ENCODE assay signal across 23 cellular contexts in the genomic region with DNA sequence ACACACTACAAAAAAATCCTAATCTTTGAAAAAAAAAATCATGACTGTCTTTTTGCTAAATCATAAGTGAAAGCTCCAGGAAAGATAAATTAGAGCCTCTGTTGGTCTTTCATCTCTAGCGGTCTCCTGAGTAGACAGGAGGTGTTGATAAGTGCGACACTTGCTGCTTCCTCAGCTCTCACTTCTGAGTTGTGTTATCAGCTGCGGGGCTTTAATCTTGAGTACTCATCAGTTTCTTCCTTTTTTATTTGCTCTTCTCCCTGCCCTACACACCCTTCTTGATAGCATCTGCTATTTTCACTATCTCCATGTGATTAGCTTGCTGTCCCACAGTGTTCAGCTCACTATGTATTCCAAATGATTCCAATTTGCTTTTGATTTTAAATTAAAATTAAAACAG.
"Had no signal": no experiment of that assay in that cellular context is flagged by ENCODE, and none has a peak within 500 bp of the region (broad histone marks: within the 10 kb centered on the region; RNA-seq: fewer than 3 reads in every experiment).

No MANE protein-coding gene starts in this region.

- H3K4me3 ChIP-seq: colonic mucosa, lower lobe of right lung, prostate gland, right atrium auricular region, smooth muscle cell, testis, tibial artery had no signal

- H3K36me3 Mint-ChIP-seq: naive thymus-derived CD4-positive, alpha-beta T cell; stimulated activated memory B cell treated with anti-CD40 and anti-IgM and Interleukin-4, amounts not matched to agents 10 μg/mL and 1 μg/mL and 100 μg/mL, for 72 hours; type B pancreatic cell had no signal

- H3K27me3 Mint-ChIP-seq: dendritic cell treated with granulocyte-macrophage colony-stimulating factor and Interleukin-4, amounts not matched to agents 40 ng/mL and 50 ng/mL, for 4 days; naive thymus-derived CD4-positive, alpha-beta T cell; stimulated activated memory B cell treated with anti-CD40 and anti-IgM and Interleukin-4, amounts not matched to agents 10 μg/mL and 1 μg/mL and 100 μg/mL, for 72 hours; type B pancreatic cell had no signal

- DNase-seq: colonic mucosa; effector memory CD4-positive, alpha-beta T cell; hypothalamus; left ventricle myocardium superior; lower lobe of right lung; midbrain; naive thymus-derived CD4-positive, alpha-beta T cell; nucleus accumbens; stimulated activated CD4-positive, alpha-beta T cell treated with anti-CD3 and anti-CD28 coated beads, Interleukin-12 subunit alpha, Interleukin-12 subunit beta, amount 100 ng/mL, for 4 hours; stimulated activated CD4-positive, alpha-beta T cell treated with anti-CD3 and anti-CD28 coated beads, Interleukin-1b, Interleukin-23, amount 100 ng/mL, for 48 hours; stimulated activated CD4-positive, alpha-beta T cell treated with anti-CD3 and anti-CD28 coated beads, Interleukin-4, amount 100 ng/mL, for 24 hours; stimulated activated naive CD8-positive, alpha-beta T cell treated with anti-CD3 and anti-CD28 coated beads, Interleukin-15, Interleukin-2, amounts not matched to agents 100 U/mL and 50 U/mL, for 24 hours; substantia nigra; testis; tibial artery had no signal

- H3K4me3 Mint-ChIP-seq: dendritic cell treated with granulocyte-macrophage colony-stimulating factor and Interleukin-4, amounts not matched to agents 40 ng/mL and 50 ng/mL, for 4 days; naive thymus-derived CD4-positive, alpha-beta T cell; nephron; stimulated activated memory B cell treated with anti-CD40 and anti-IgM and Interleukin-4, amounts not matched to agents 10 μg/mL and 1 μg/mL and 100 μg/mL, for 72 hours; type B pancreatic cell had no signal

- H3K4me2 ChIP-seq: smooth muscle cell had no signal

- H3K9me3 ChIP-seq: colonic mucosa, lower lobe of right lung, prostate gland, right atrium auricular region, testis, tibial artery had no signal

- ATAC-seq: left ventricle myocardium superior; lower lobe of right lung; naive thymus-derived CD4-positive, alpha-beta T cell; sciatic nerve; stimulated activated memory B cell treated with anti-CD40 and anti-IgM and Interleukin-4, amounts not matched to agents 10 μg/mL and 1 μg/mL and 100 μg/mL, for 72 hours; stimulated activated naive CD8-positive, alpha-beta T cell treated with anti-CD3 and anti-CD28 coated beads, Interleukin-15, Interleukin-2, amounts not matched to agents 100 U/mL and 50 U/mL, for 24 hours had no signal

- H3K27me3 ChIP-seq: colonic mucosa, right atrium auricular region, testis, tibial artery had no signal

- H3K36me3 ChIP-seq: colonic mucosa, lower lobe of right lung, prostate gland, right atrium auricular region, tibial artery had no signal

- H3K27ac ChIP-seq: colonic mucosa, lower lobe of right lung, prostate gland, right atrium auricular region, testis, tibial artery had no signal

- H3K9me3 Mint-ChIP-seq: dendritic cell treated with granulocyte-macrophage colony-stimulating factor and Interleukin-4, amounts not matched to agents 40 ng/mL and 50 ng/mL, for 4 days; nephron; stimulated activated memory B cell treated with anti-CD40 and anti-IgM and Interleukin-4, amounts not matched to agents 10 μg/mL and 1 μg/mL and 100 μg/mL, for 72 hours; type B pancreatic cell had no signal

- H3K4me1 Mint-ChIP-seq: naive thymus-derived CD4-positive, alpha-beta T cell; nephron; stimulated activated memory B cell treated with anti-CD40 and anti-IgM and Interleukin-4, amounts not matched to agents 10 μg/mL and 1 μg/mL and 100 μg/mL, for 72 hours had no signal

- H3K4me1 ChIP-seq: colonic mucosa, lower lobe of right lung, prostate gland, right atrium auricular region, testis, tibial artery had no signal

- H3K27ac Mint-ChIP-seq: dendritic cell treated with granulocyte-macrophage colony-stimulating factor and Interleukin-4, amounts not matched to agents 40 ng/mL and 50 ng/mL, for 4 days; naive thymus-derived CD4-positive, alpha-beta T cell; nephron; stimulated activated memory B cell treated with anti-CD40 and anti-IgM and Interleukin-4, amounts not matched to agents 10 μg/mL and 1 μg/mL and 100 μg/mL, for 72 hours; type B pancreatic cell had no signal
